Comparison of ENCODE assay signal across 14 cellular contexts in the genomic region with DNA sequence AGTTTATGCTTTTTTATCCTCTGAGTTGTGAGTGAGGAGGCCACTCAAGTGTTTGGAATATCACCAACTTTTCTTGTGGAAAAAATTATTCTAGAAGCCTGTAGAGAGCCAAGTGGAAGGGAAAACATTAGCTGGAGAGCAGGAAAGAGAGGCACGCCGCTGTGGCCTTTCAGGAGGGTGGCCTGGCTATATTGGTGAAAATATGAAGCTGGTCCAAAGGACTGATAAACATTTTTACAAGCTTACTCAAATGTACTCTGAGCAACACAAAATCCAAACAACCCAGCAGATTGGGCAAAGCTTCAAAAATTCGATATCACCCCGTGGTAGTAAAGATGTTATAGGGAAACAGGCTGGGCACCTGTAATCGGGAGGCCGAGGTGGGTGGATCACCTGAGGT. TPM values are rescaled to one million over a fixed set of nuclear protein-coding genes. Genes with fewer than 3 reads are reported as not detected.
A peak's percentile ranks its signal among the peaks of the same experiment; 100 is the strongest.
DNase-seq lines count a peak whose midpoint lies in the region; ATAC-seq and TF ChIP-seq lines count a peak whose summit lies in the region.
"Had no signal": no experiment of that assay in that cellular context is flagged by ENCODE, and none has a peak within 500 bp of the region (broad histone marks: within the 10 kb centered on the region; RNA-seq: fewer than 3 reads in every experiment).

No MANE protein-coding gene starts in this region.

- WGBS in tibial nerve, 2 donors, result 52 to 63% methylated on average over 6 of the region's 6 CpGs

- peaks cover 15 to 27% of the 10 kb centered on the region in 2 donors for H3K4me1 ChIP-seq in ascending aorta
- peaks cover 0 to 46% (median 13%) of the 10 kb centered on the region in 4 donors for H3K4me1 ChIP-seq in tibial nerve
- peaks cover 14% of the 10 kb centered on the region for H3K4me1 ChIP-seq in effector memory CD4-positive, alpha-beta T cell (ENCODE audit: control insufficient read depth, insufficient read depth, low read length, poor library complexity, severe bottlenecking)

- no peak for ATAC-seq in left ventricle myocardium superior

- intact Hi-C loops in ascending aorta (cut with DNase I) (loop anchor here (5.0 to 10.0 kb wide), 2 partner anchors 130 to 213 kb away; partner anchors contain the start of genes ICAM3, MRPL4 and RAVER1), left ventricle myocardium superior (cut with micrococcal nuclease) (no loop called here)

- H3K27me3 ChIP-seq in ascending aorta (no peaks in the 10 kb centered on the region), tibial nerve (no peaks in the 10 kb centered on the region)
- no peaks in the 10 kb centered on the region for H3K27me3 ChIP-seq in effector memory CD4-positive, alpha-beta T cell (replicated peaks; ENCODE audit: control insufficient read depth, insufficient read depth, low read length, poor library complexity, severe bottlenecking)
- H3K27me3 ChIP-seq: dorsolateral prefrontal cortex had no signal

- TF ChIP-seq POLR2A in tibial nerve (IDR thresholded peaks at IDR 0.05), result no peak

- no peaks in the 10 kb centered on the region for H3K9me3 ChIP-seq in ascending aorta
- H3K9me3 ChIP-seq in tibial nerve, result no peaks in the 10 kb centered on the region
- no peaks in the 10 kb centered on the region for H3K9me3 ChIP-seq in effector memory CD4-positive, alpha-beta T cell (ENCODE audit: control insufficient read depth, low read length)

- H3K4me3 ChIP-seq in ascending aorta (no peak overlapping the region), tibial nerve (no peak overlapping the region)
- no peak overlapping the region for H3K4me3 ChIP-seq in effector memory CD4-positive, alpha-beta T cell (ENCODE audit: insufficient read depth, low read depth, low read length, poor library complexity, severe bottlenecking)
- H3K4me3 ChIP-seq: dorsolateral prefrontal cortex had no signal

- H3K27ac ChIP-seq in ascending aorta, result peak overlapping the region; percentile 84 to 87
- H3K27ac ChIP-seq in tibial nerve, result peak overlapping the region; percentile 17 to 87 (median 60)
- H3K27ac ChIP-seq in effector memory CD4-positive, alpha-beta T cell (ENCODE audit: insufficient read depth, low read length, poor library complexity, severe bottlenecking), result no peak overlapping the region
- H3K27ac ChIP-seq: dorsolateral prefrontal cortex, WERI-Rb-1 had no signal

- DNase-seq in ELR (ENCODE audit: low read depth), result peak; percentile 51
- DNase-seq in ascending aorta (ENCODE audit: low spot score in 2 of 2), result peak in 1 of 2 donors; percentile 85
- DNase-seq in iris pigment epithelial cell (ENCODE audit: low read depth), result peak; percentile 58
- no peak for DNase-seq in tibial nerve (ENCODE audit: low spot score in 2 of 2)
- DNase-seq in NCI-H2107 (lab: John Stamatoyannopoulos, UW), result no peak
- no peak for DNase-seq in effector memory CD4-positive, alpha-beta T cell
- DNase-seq in iPS-NIHi11 (ENCODE audit: low spot score), result no peak
- DNase-seq in left ventricle myocardium superior, result no peak
- DNase-seq: Calu3; dorsolateral prefrontal cortex; glutamatergic neuron; kidney glomerular epithelial cell; stimulated activated naive B cell treated with anti-CD40 and anti-IgM and Interleukin-4, amounts not matched to agents 10 μg/mL and 1 μg/mL and 100 μg/mL, for 72 hours; WERI-Rb-1 had no signal

- TF ChIP-seq CTCF in ascending aorta (IDR thresholded peaks at IDR 0.05) (no peak), tibial nerve (IDR thresholded peaks at IDR 0.05) (no peak)

- H3K36me3 ChIP-seq in ascending aorta (peaks cover 12 to 13% of the 10 kb centered on the region in 2 donors), tibial nerve (peaks cover 4 to 43% (median 7%) of the 10 kb centered on the region in 3 donors)
- H3K36me3 ChIP-seq in effector memory CD4-positive, alpha-beta T cell (ENCODE audit: control insufficient read depth, insufficient read depth, low read length), result peaks cover 8% of the 10 kb centered on the region

- TF ChIP-seq EP300 in tibial nerve (IDR thresholded peaks at IDR 0.05), result peak in 1 of 2 donors; percentile 19

RNA-seq across cellular contexts. Expression of gene EIF3G, which starts 2.4 kb away (rescaled TPM):
- total RNA-seq in ascending aorta, result 241 TPM
- total RNA-seq in tibial nerve, result 100 to 1,000 TPM; 263 to 326 (median 290) TPM
- total RNA-seq in left ventricle myocardium superior, result 179 TPM

RNA-seq across cellular contexts. Expression of gene P2RY11, which starts 10.6 kb away (rescaled TPM):
- 10.5 TPM for total RNA-seq in ascending aorta
- 10 to 100 TPM in 1 of 4 donors, 1 to 10 TPM in 3; 2.1 to 19.5 (median 4.2) TPM for total RNA-seq in tibial nerve
- total RNA-seq in left ventricle myocardium superior, result 4.2 TPM

RNA-seq across cellular contexts. Expression of gene PPAN, which starts 15.9 kb away (rescaled TPM):
- total RNA-seq in ascending aorta (not detected), tibial nerve (10 to 100 TPM; 25.7 to 45.3 (median 35.8) TPM), left ventricle myocardium superior (21.4 TPM)

RNA-seq across cellular contexts. Expression of gene ANGPTL6, which starts 19.6 kb away (rescaled TPM):
- total RNA-seq in ascending aorta (not detected), tibial nerve (under 1 TPM in 3 of 4 donors, not detected in 1; 0.21 to 0.60 (median 0.22) TPM), left ventricle myocardium superior (not detected)

RNA-seq across cellular contexts. Expression of gene SHFL, which starts 35.9 kb away (rescaled TPM):
- total RNA-seq in ascending aorta (98.0 TPM), tibial nerve (10 to 100 TPM; 25.1 to 58.6 (median 43.4) TPM), left ventricle myocardium superior (8.2 TPM)

Comparison
In these comparisons a context has a peak if more than half of its experiments do, and no peak if none do; other contexts are left out.
1. DNase-seq: peak in ELR (single experiment) and iris pigment epithelial cell (single experiment); none in tibial nerve (0 of 2), NCI-H2107 (single experiment), effector memory CD4-positive, alpha-beta T cell (0 of 3), iPS-NIHi11 (single experiment) and left ventricle myocardium superior (single experiment).
2. RNA of gene PPAN, which starts 15.9 kb away (total RNA-seq): 25.7 to 45.3 TPM in tibial nerve and 21.4 TPM in left ventricle myocardium superior (single experiment); not detected in ascending aorta (single experiment); every median in the first group is over 10 times any median in the second.